1 cellular context compared by ENCODE assay signal in the genomic region with DNA sequence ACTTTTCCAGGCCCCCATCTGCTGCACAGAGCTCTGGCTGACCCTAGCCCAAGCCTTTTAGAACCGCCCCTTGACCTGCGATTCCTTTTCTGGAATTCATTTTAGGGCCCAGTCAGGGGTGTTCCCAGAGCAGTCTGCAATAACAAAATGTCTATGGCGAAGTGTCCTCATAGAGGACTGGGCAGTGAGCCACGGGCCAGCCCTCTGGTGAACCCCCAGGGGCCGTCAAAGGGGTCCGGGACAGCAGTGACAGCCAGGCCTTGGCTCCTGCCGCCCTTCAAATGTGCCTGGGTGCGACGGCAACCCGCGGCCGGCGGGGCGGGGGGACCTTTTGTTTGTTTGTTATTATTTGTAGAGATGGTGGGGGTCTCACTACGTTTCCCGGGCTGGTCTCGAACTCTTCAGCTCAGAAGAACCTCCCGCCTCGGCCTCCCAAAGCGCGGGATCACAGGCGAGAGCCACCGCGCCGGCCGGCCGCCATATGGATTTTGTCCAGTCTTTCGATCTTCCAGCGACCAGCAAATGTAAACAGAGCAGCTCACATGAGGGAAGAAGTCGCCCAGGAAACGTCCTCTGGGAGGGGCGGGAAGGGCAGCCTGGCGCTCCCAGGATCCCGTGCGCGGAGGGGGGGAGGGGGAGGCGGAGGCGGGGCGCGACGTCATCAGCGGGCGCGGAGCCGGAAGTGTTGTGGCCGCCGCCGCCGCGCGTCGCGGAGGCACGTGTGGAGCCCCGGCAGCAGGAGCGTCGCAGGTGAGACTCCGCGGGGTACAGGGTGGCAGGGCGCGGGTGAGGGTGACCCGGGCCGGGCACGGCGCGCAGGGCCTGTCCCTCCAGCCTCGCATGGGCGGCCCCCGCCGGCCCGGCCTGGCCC.
TF ChIP-seq lines count a peak whose summit lies in the region.

Gene TRMT61A (plus strand): TSS at position 685 of the 871 bp plus-strand sequence. CDS start 783 bp downstream, outside the sequence.

TF ChIP-seq in HepG2, 621 proteins besides CTCF, POLR2A, EP300 and RAD21 (continued from another document and continues in another):
- TF ChIP-seq HMGXB4 (CRISPR knock-in tag; IDR thresholded peaks at IDR 0.05; ENCODE audit: borderline replicate concordance in 1 of 2, low read depth in 1 of 2) (peak in 1 of 2 experiments; percentile 47; a peak in 2 of 4 replicates), ATF7-NPFF (CRISPR knock-in tag; IDR thresholded peaks at IDR 0.05; ENCODE audit: low read depth) (peak; percentile 62; the same call in 1 of the 2 replicates), ZNF639 (CRISPR knock-in tag; conservative IDR thresholded peaks at IDR 0.05) (no peak), ZNF670 (CRISPR knock-in tag; IDR thresholded peaks at IDR 0.05; ENCODE audit: borderline replicate concordance) (0 out of 2 replicates have a peak, but pooled peaks have one; percentile 62), SAP130 (CRISPR knock-in tag; IDR thresholded peaks at IDR 0.05; ENCODE audit: low read depth) (peak; percentile 96), ZC3H13 (CRISPR knock-in tag; IDR thresholded peaks at IDR 0.05) (peak; percentile 43; the same call in 1 of the 2 replicates), ZSCAN9 (CRISPR knock-in tag; IDR thresholded peaks at IDR 0.05; ENCODE audit: borderline replicate concordance) (peak; percentile 2; the same call in 1 of the 2 replicates), TBX3 (IDR thresholded peaks at IDR 0.05; ENCODE audit: borderline replicate concordance) (no peak), ZNF3 (CRISPR knock-in tag; IDR thresholded peaks at IDR 0.05) (no peak), ZNF101 (CRISPR knock-in tag; IDR thresholded peaks at IDR 0.05; ENCODE audit: borderline replicate concordance, low read depth) (no peak), ZNF224 (CRISPR knock-in tag; IDR thresholded peaks at IDR 0.05) (no peak), ETV6 (CRISPR knock-in tag; conservative IDR thresholded peaks at IDR 0.05) (no peak), HOXA7 (CRISPR knock-in tag; IDR thresholded peaks at IDR 0.05) (no peak), NR0B2 (CRISPR knock-in tag; IDR thresholded peaks at IDR 0.05) (peak; percentile 87; the same call in 1 of the 2 replicates), MZF1 (CRISPR knock-in tag; IDR thresholded peaks at IDR 0.05; ENCODE audit: borderline replicate concordance) (no peak), ZUFSP (CRISPR knock-in tag; IDR thresholded peaks at IDR 0.05; ENCODE audit: borderline replicate concordance) (no peak), IKZF1 (IDR thresholded peaks at IDR 0.05) (no peak), EED (CRISPR knock-in tag; IDR thresholded peaks at IDR 0.05) (no peak), ZNF850 (CRISPR knock-in tag; conservative IDR thresholded peaks at IDR 0.05) (no peak), ZBTB25 (CRISPR knock-in tag; IDR thresholded peaks at IDR 0.05) (peak; percentile 58; the same call in 1 of the 2 replicates), ATF7 (IDR thresholded peaks at IDR 0.05) (no peak), ATF7 (CRISPR knock-in tag; IDR thresholded peaks at IDR 0.05) (no peak; the same call in 1 of the 2 replicates), ZFP36 (IDR thresholded peaks at IDR 0.05; ENCODE audit: borderline replicate concordance, low read depth, low read length, partially characterized antibody) (no peak), SP2 (CRISPR knock-in tag; IDR thresholded peaks at IDR 0.05) (no peak; the same call in 1 of the 2 replicates), ZNF547 (CRISPR knock-in tag; IDR thresholded peaks at IDR 0.05) (0 out of 2 replicates have a peak, but pooled peaks have one; percentile 13), REXO4 (CRISPR knock-in tag; IDR thresholded peaks at IDR 0.05; ENCODE audit: borderline replicate concordance) (no peak), RBM39 (IDR thresholded peaks at IDR 0.05; ENCODE audit: low read depth, low read length, poor library complexity, severe bottlenecking) (peak; percentile 82), BRD4 (CRISPR knock-in tag; IDR thresholded peaks at IDR 0.05) (no peak; the same call in 1 of the 2 replicates), HOXD1 (CRISPR knock-in tag; IDR thresholded peaks at IDR 0.05) (0 out of 2 replicates have a peak, but pooled peaks have one; percentile 27), ZNF619 (CRISPR knock-in tag; IDR thresholded peaks at IDR 0.05) (no peak), SP140L (CRISPR knock-in tag; IDR thresholded peaks at IDR 0.05; ENCODE audit: borderline replicate concordance) (no peak), PHF20 (CRISPR knock-in tag; IDR thresholded peaks at IDR 0.05) (peak; percentile 86), TFDP2 (CRISPR knock-in tag; IDR thresholded peaks at IDR 0.05) (peak; percentile 72; the same call in 1 of the 2 replicates), ZNF790 (CRISPR knock-in tag; IDR thresholded peaks at IDR 0.05; ENCODE audit: borderline replicate concordance) (no peak), ZNF816 (CRISPR knock-in tag; IDR thresholded peaks at IDR 0.05; ENCODE audit: borderline replicate concordance) (no peak), SMARCE1 (IDR thresholded peaks at IDR 0.05; ENCODE audit: borderline replicate concordance) (no peak), ZNF264 (CRISPR knock-in tag; IDR thresholded peaks at IDR 0.05) (no peak; the same call in 1 of the 2 replicates), ZNF441 (CRISPR knock-in tag; IDR thresholded peaks at IDR 0.05; ENCODE audit: borderline replicate concordance) (peak; percentile 28; the same call in 1 of the 2 replicates), TMF1 (CRISPR knock-in tag; IDR thresholded peaks at IDR 0.05; ENCODE audit: low read depth) (no peak), CREM (IDR thresholded peaks at IDR 0.05) (peak; percentile 30; the same call in 1 of the 2 replicates), CREM (CRISPR knock-in tag; IDR thresholded peaks at IDR 0.05) (peak; percentile 34; the same call in 1 of the 2 replicates), ARHGAP35 (CRISPR knock-in tag; IDR thresholded peaks at IDR 0.05; ENCODE audit: borderline replicate concordance) (no peak)
- TF ChIP-seq, protein P1, sequence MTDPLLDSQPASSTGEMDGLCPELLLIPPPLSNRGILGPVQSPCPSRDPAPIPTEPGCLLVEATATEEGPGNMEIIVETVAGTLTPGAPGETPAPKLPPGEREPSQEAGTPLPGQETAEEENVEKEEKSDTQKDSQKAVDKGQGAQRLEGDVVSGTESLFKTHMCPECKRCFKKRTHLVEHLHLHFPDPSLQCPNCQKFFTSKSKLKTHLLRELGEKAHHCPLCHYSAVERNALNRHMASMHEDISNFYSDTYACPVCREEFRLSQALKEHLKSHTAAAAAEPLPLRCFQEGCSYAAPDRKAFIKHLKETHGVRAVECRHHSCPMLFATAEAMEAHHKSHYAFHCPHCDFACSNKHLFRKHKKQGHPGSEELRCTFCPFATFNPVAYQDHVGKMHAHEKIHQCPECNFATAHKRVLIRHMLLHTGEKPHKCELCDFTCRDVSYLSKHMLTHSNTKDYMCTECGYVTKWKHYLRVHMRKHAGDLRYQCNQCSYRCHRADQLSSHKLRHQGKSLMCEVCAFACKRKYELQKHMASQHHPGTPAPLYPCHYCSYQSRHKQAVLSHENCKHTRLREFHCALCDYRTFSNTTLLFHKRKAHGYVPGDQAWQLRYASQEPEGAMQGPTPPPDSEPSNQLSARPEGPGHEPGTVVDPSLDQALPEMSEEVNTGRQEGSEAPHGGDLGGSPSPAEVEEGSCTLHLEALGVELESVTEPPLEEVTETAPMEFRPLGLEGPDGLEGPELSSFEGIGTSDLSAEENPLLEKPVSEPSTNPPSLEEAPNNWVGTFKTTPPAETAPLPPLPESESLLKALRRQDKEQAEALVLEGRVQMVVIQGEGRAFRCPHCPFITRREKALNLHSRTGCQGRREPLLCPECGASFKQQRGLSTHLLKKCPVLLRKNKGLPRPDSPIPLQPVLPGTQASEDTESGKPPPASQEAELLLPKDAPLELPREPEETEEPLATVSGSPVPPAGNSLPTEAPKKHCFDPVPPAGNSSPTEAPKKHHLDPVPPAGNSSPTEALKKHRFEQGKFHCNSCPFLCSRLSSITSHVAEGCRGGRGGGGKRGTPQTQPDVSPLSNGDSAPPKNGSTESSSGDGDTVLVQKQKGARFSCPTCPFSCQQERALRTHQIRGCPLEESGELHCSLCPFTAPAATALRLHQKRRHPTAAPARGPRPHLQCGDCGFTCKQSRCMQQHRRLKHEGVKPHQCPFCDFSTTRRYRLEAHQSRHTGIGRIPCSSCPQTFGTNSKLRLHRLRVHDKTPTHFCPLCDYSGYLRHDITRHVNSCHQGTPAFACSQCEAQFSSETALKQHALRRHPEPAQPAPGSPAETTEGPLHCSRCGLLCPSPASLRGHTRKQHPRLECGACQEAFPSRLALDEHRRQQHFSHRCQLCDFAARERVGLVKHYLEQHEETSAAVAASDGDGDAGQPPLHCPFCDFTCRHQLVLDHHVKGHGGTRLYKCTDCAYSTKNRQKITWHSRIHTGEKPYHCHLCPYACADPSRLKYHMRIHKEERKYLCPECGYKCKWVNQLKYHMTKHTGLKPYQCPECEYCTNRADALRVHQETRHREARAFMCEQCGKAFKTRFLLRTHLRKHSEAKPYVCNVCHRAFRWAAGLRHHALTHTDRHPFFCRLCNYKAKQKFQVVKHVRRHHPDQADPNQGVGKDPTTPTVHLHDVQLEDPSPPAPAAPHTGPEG (CRISPR knock-in tag; IDR thresholded peaks at IDR 0.05) = 0 out of 2 replicates have a peak, but pooled peaks have one; percentile 27
- TF ChIP-seq, protein P2, sequence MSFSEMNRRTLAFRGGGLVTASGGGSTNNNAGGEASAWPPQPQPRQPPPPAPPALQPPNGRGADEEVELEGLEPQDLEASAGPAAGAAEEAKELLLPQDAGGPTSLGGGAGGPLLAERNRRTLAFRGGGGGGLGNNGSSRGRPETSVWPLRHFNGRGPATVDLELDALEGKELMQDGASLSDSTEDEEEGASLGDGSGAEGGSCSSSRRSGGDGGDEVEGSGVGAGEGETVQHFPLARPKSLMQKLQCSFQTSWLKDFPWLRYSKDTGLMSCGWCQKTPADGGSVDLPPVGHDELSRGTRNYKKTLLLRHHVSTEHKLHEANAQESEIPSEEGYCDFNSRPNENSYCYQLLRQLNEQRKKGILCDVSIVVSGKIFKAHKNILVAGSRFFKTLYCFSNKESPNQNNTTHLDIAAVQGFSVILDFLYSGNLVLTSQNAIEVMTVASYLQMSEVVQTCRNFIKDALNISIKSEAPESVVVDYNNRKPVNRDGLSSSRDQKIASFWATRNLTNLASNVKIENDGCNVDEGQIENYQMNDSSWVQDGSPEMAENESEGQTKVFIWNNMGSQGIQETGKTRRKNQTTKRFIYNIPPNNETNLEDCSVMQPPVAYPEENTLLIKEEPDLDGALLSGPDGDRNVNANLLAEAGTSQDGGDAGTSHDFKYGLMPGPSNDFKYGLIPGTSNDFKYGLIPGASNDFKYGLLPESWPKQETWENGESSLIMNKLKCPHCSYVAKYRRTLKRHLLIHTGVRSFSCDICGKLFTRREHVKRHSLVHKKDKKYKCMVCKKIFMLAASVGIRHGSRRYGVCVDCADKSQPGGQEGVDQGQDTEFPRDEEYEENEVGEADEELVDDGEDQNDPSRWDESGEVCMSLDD (CRISPR knock-in tag; IDR thresholded peaks at IDR 0.05; ENCODE audit: borderline replicate concordance) = 0 out of 2 replicates have a peak, but pooled peaks have one; percentile 8
